6 cellular contexts compared by ENCODE assay signal in genomic region chr15:74332011-74332410, GRCh38. TPM values are rescaled to one million over a fixed set of nuclear protein-coding genes. Genes with fewer than 3 reads are reported as not detected.
"Had no signal": no experiment of that assay in that cellular context is flagged by ENCODE, and none has a peak within 500 bp of the region (broad histone marks: within the 10 kb centered on the region; RNA-seq: fewer than 3 reads in every experiment).

No MANE protein-coding gene starts in this region.

- H3K9me3 Mint-ChIP-seq: GM23338, IgD-negative memory B cell had no signal

- H3K36me3 Mint-ChIP-seq: IgD-negative memory B cell had no signal

- ATAC-seq: GM23338, HepG2 had no signal

- H3K27me3 Mint-ChIP-seq: IgD-negative memory B cell had no signal

- H3K27ac ChIP-seq: HL-60 had no signal

- DNase-seq: H9, HCEC 1CT had no signal

- H3K27ac Mint-ChIP-seq: GM23338, H9 had no signal

- H3K4me2 ChIP-seq: GM23338 had no signal

- H3K4me3 Mint-ChIP-seq: GM23338, H9, IgD-negative memory B cell had no signal

- H3K4me3 ChIP-seq: GM23338 had no signal

RNA-seq across cellular contexts. Expression of gene CYP11A1, which starts 35.4 kb away (rescaled TPM):
- polyA plus RNA-seq: IgD-negative memory B cell had no signal
